In the genomic region with DNA sequence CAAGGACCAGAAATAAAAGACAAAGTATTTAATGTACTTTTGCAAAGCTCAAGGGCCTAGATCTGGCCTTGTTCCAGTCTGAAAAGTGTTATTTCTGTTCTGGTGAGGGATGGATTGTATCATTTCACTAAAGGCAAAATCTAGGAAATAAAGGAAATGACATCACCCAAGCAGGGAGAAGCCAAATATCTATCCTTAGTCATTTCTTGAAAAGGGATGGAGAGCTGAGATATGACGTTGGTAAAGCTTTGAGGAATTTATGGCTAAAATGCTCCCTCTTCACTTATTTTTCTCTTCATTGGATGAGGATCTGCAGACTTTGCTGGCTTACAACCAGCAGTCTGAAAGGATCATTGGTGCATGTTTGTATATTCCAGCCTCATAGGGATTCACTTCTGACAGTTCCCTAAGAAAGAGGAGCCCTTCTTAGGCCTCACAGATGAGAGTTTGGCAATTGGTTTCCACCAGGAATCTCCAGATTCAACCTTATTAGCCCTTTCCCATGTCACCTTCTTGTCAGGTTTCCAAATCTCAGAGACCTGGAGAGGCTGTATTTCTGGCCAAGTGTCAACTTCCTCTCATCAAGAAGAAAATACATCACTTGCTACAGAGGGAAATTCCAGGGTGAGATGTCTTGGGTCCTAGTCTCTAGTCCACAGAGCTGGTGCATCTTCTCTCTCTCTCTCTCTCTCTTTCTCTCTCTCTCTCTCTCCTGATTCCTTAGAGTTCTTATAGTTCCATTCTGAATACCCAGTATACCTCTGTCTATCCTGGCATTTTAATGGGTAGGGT, we compare ENCODE assay signal across 12 cellular contexts.
DNase-seq lines count a peak whose midpoint lies in the region; ATAC-seq and TF ChIP-seq lines count a peak whose summit lies in the region.
"Had no signal": no experiment of that assay in that cellular context is flagged by ENCODE, and none has a peak within 500 bp of the region (broad histone marks: within the 10 kb centered on the region; RNA-seq: fewer than 3 reads in every experiment).

No MANE protein-coding gene starts in this region.

- H3K36me3 ChIP-seq in ascending aorta: no peaks in the 10 kb centered on the region
- no peaks in the 10 kb centered on the region for H3K36me3 ChIP-seq in stomach smooth muscle (ENCODE audit: control insufficient read depth in 2 of 2, insufficient read depth in 2 of 2, low read length in 2 of 2)
- H3K36me3 ChIP-seq: HAP-1, prostate gland had no signal

- no peak for TF ChIP-seq POLR2A in GM18505 (IDR thresholded peaks at IDR 0.05; ENCODE audit: borderline replicate concordance, extremely low read depth, insufficient read depth, insufficient read length)

- peaks cover 0 to 2% of the 10 kb centered on the region in 2 donors for H3K4me1 ChIP-seq in ascending aorta
- peaks cover 6% of the 10 kb centered on the region for H3K4me1 ChIP-seq in stomach smooth muscle (ENCODE audit: control insufficient read depth, insufficient read depth, low read length)
- H3K4me1 ChIP-seq: prostate gland had no signal

- peak overlapping the region; percentile 47 to 52 for H3K27ac ChIP-seq in ascending aorta
- peak overlapping the region; percentile 42 for H3K27ac ChIP-seq in stomach smooth muscle (ENCODE audit: low read length)
- H3K27ac ChIP-seq: prostate gland, VCaP had no signal

- intact Hi-C loops in ascending aorta (cut with DNase I): no loop called here
- intact Hi-C loops in left ventricle myocardium superior (cut with micrococcal nuclease): no loop called here

- TF ChIP-seq CTCF in ascending aorta (IDR thresholded peaks at IDR 0.05): no peak

- H3K27me3 ChIP-seq in ascending aorta: no peaks in the 10 kb centered on the region
- H3K27me3 ChIP-seq in stomach smooth muscle (ENCODE audit: control insufficient read depth in 1 of 2, insufficient read depth in 2 of 2, low read length in 2 of 2): no peaks in the 10 kb centered on the region

- no peak overlapping the region for H3K9ac ChIP-seq in stomach smooth muscle (ENCODE audit: low read length in 2 of 2)

- no peak overlapping the region for H3K4me3 ChIP-seq in ascending aorta
- H3K4me3 ChIP-seq in stomach smooth muscle (ENCODE audit: low read length in 2 of 2): peak overlapping the region in 1 of 2 donors; percentile 2
- H3K4me3 ChIP-seq: HAP-1, prostate gland had no signal

- ATAC-seq in left ventricle myocardium superior (peak; percentile 95), GM18505 (IDR thresholded peaks at IDR 0.05; ENCODE audit: unreplicated experiment) (no peak)

- DNase-seq in HCEC 1CT: peak; percentile 17
- no peak for DNase-seq in ascending aorta (ENCODE audit: low spot score in 2 of 2)
- DNase-seq in left ventricle myocardium superior: no peak
- DNase-seq in COLO829 (ENCODE audit: low spot score): no peak
- no peak for DNase-seq in NCI-H69 (lab: John Stamatoyannopoulos, UW)
- DNase-seq: islet precursor cell, MV-4-11 had no signal

- no peaks in the 10 kb centered on the region for H3K9me3 ChIP-seq in ascending aorta
- H3K9me3 ChIP-seq in stomach smooth muscle (ENCODE audit: control insufficient read depth in 2 of 2, low read length in 2 of 2): no peaks in the 10 kb centered on the region
- H3K9me3 ChIP-seq: HAP-1, prostate gland had no signal
